ENCODE assay signal across 10 cellular contexts in the genomic region with DNA sequence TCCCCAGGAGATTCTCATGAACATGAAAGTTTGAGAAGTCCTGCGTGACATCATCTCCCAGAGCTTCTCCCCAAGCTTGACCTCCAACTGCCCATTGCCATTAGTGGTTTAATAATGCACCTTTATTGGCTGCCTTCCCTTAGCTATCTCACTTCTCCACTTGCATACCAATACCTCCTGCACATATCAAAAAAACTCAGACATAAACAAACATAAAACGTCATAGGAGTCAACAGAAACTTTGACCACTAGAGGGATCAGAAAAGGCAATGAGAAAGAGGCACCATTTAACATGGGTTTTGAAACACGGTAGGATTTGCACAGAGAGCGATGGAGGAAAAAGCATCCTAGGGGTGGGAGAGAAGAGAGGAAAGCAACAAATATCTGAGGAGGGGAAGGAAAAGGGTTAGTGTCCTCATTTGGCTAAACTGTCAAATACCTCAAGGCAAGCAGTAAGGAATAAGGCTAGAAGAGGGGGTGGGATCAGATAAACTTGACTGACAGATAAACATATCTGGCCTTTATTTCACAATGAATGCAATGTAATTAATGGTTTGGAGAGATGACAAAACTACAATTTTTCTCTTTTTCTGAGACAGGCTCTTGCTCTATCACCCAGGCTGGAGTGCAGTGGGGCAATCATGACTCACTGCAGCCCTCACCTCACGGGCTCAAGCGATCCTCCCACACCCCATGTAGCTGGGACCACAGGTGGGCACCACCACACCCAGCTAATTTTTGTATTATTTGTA. TPM values are rescaled to one million over a fixed set of nuclear protein-coding genes. Genes with fewer than 3 reads are reported as not detected.
DNase-seq lines count a peak whose midpoint lies in the region; ATAC-seq, FAIRE-seq and TF ChIP-seq lines count a peak whose summit lies in the region.
"Had no signal": no experiment of that assay in that cellular context is flagged by ENCODE, and none has a peak within 500 bp of the region (broad histone marks: within the 10 kb centered on the region; RNA-seq: fewer than 3 reads in every experiment).

No MANE protein-coding gene starts in this region.

- no peak overlapping the region for H3K27ac Mint-ChIP-seq in effector memory CD8-positive, alpha-beta T cell
- no peak overlapping the region for H3K27ac Mint-ChIP-seq in stimulated activated naive B cell treated with anti-CD40 and anti-IgM and Interleukin-4, amounts not matched to agents 10 μg/mL and 1 μg/mL and 100 μg/mL, for 72 hours
- no peak overlapping the region for H3K27ac Mint-ChIP-seq in activated CD8-positive, alpha-beta memory T cell treated with anti-CD3 and anti-CD28 coated beads, Interleukin-2, amount 10 ng/mL, durations not matched to agents 7 days and 5 days

- DNase-seq in NCI-H460 (ENCODE audit: extremely low read depth, low read depth) (peak; percentile 7), retinal pigment epithelial cell (ENCODE audit: low read depth) (no peak), HTR-8/SVneo (ENCODE audit: insufficient read length, low spot score) (no peak)
- DNase-seq in effector memory CD8-positive, alpha-beta T cell, result no peak
- DNase-seq in stimulated activated naive B cell treated with anti-CD40 and anti-IgM and Interleukin-4, amounts not matched to agents 10 μg/mL and 1 μg/mL and 100 μg/mL, for 72 hours, result no peak
- DNase-seq in activated CD8-positive, alpha-beta memory T cell treated with anti-CD3 and anti-CD28 coated beads, Interleukin-2, amount 10 ng/mL, durations not matched to agents 7 days and 5 days, result no peak
- DNase-seq: aorta, NCI-H187 treated with DMSO at 0.1 percent for 48 hours had no signal

- CTCF ChIA-PET in activated CD8-positive, alpha-beta memory T cell treated with anti-CD3 and anti-CD28 coated beads, Interleukin-2, amount 10 ng/mL, durations not matched to agents 7 days and 5 days (lab: Charles Lee), result interaction anchor here (0.9 to 2.0 kb wide), 4 partner anchors 12 to 30 kb away, joined by 4 read pairs; no protein-coding TSS in a partner anchor

- no peaks in the 10 kb centered on the region for H3K27me3 Mint-ChIP-seq in effector memory CD8-positive, alpha-beta T cell
- H3K27me3 Mint-ChIP-seq in stimulated activated naive B cell treated with anti-CD40 and anti-IgM and Interleukin-4, amounts not matched to agents 10 μg/mL and 1 μg/mL and 100 μg/mL, for 72 hours, result peaks cover 9% of the 10 kb centered on the region in 2 donors
- H3K27me3 Mint-ChIP-seq in activated CD8-positive, alpha-beta memory T cell treated with anti-CD3 and anti-CD28 coated beads, Interleukin-2, amount 10 ng/mL, durations not matched to agents 7 days and 5 days, result no peaks in the 10 kb centered on the region

- ATAC-seq in effector memory CD8-positive, alpha-beta T cell (replicated peaks), result peak; percentile 51
- no peak for ATAC-seq in HG02588 (IDR thresholded peaks at IDR 0.05; ENCODE audit: unreplicated experiment)
- ATAC-seq in stimulated activated naive B cell treated with anti-CD40 and anti-IgM and Interleukin-4, amounts not matched to agents 10 μg/mL and 1 μg/mL and 100 μg/mL, for 72 hours (replicated peaks), result no peak
- no peak for ATAC-seq in activated CD8-positive, alpha-beta memory T cell treated with anti-CD3 and anti-CD28 coated beads, Interleukin-2, amount 10 ng/mL, durations not matched to agents 7 days and 5 days

- no peak overlapping the region for H3K4me3 Mint-ChIP-seq in effector memory CD8-positive, alpha-beta T cell
- no peak overlapping the region for H3K4me3 Mint-ChIP-seq in stimulated activated naive B cell treated with anti-CD40 and anti-IgM and Interleukin-4, amounts not matched to agents 10 μg/mL and 1 μg/mL and 100 μg/mL, for 72 hours
- no peak overlapping the region for H3K4me3 Mint-ChIP-seq in activated CD8-positive, alpha-beta memory T cell treated with anti-CD3 and anti-CD28 coated beads, Interleukin-2, amount 10 ng/mL, durations not matched to agents 7 days and 5 days

- peak; percentile 44 for TF ChIP-seq CTCF in GM12873 (IDR thresholded peaks at IDR 0.05; ENCODE audit: insufficient read depth, low read depth, low read length, missing control alignments)
- peak; percentile 20 for TF ChIP-seq CTCF in retinal pigment epithelial cell (conservative IDR thresholded peaks at IDR 0.05; ENCODE audit: low read depth, low read length)

- H3K4me3 ChIP-seq in retinal pigment epithelial cell (ENCODE audit: low read length), result no peak overlapping the region

- no peak for FAIRE-seq in HTR-8/SVneo (lab: Jason Lieb, UNC)

- H3K4me1 Mint-ChIP-seq in effector memory CD8-positive, alpha-beta T cell (ENCODE audit: low read depth in 2 of 2), result peaks cover 5 to 11% of the 10 kb centered on the region in 2 donors
- H3K4me1 Mint-ChIP-seq in stimulated activated naive B cell treated with anti-CD40 and anti-IgM and Interleukin-4, amounts not matched to agents 10 μg/mL and 1 μg/mL and 100 μg/mL, for 72 hours, result peaks cover 1 to 2% of the 10 kb centered on the region in 2 donors
- peaks cover 19% of the 10 kb centered on the region for H3K4me1 Mint-ChIP-seq in activated CD8-positive, alpha-beta memory T cell treated with anti-CD3 and anti-CD28 coated beads, Interleukin-2, amount 10 ng/mL, durations not matched to agents 7 days and 5 days

- no peaks in the 10 kb centered on the region for H3K9me3 Mint-ChIP-seq in effector memory CD8-positive, alpha-beta T cell
- no peaks in the 10 kb centered on the region for H3K9me3 Mint-ChIP-seq in stimulated activated naive B cell treated with anti-CD40 and anti-IgM and Interleukin-4, amounts not matched to agents 10 μg/mL and 1 μg/mL and 100 μg/mL, for 72 hours
- no peaks in the 10 kb centered on the region for H3K9me3 Mint-ChIP-seq in activated CD8-positive, alpha-beta memory T cell treated with anti-CD3 and anti-CD28 coated beads, Interleukin-2, amount 10 ng/mL, durations not matched to agents 7 days and 5 days (ENCODE audit: low read depth)

- H3K36me3 Mint-ChIP-seq in effector memory CD8-positive, alpha-beta T cell (ENCODE audit: insufficient read depth), result no peaks in the 10 kb centered on the region
- H3K36me3 Mint-ChIP-seq in stimulated activated naive B cell treated with anti-CD40 and anti-IgM and Interleukin-4, amounts not matched to agents 10 μg/mL and 1 μg/mL and 100 μg/mL, for 72 hours, result no peaks in the 10 kb centered on the region
- H3K36me3 Mint-ChIP-seq in activated CD8-positive, alpha-beta memory T cell treated with anti-CD3 and anti-CD28 coated beads, Interleukin-2, amount 10 ng/mL, durations not matched to agents 7 days and 5 days, result no peaks in the 10 kb centered on the region

RNA-seq across cellular contexts. Expression of a gene that starts 27.0 kb away (rescaled TPM):
- total RNA-seq in NCI-H460 (2014; rRNA removed; shearing (Covaris generic)), result 28.6 and 29.2 TPM in 2 replicates
- 10.3 and 17.5 TPM in 2 replicates for polyA plus RNA-seq in NCI-H460 (2014; cell fraction: nucleus; rRNA removed)
- 10 to 100 TPM; 17.6 to 24.2 TPM for total RNA-seq in activated CD8-positive, alpha-beta memory T cell treated with anti-CD3 and anti-CD28 coated beads, Interleukin-2, amount 10 ng/mL, durations not matched to agents 7 days and 5 days
